Comparison of ENCODE assay signal across 1 cellular context in genomic region chr5:118968925-118969375, GRCh38.
TF ChIP-seq lines count a peak whose summit lies in the region.

No MANE protein-coding gene starts in this region.

TF ChIP-seq in K562, 482 proteins besides CTCF, POLR2A, EP300 and RAD21:
- no peak for TF ChIP-seq PRPF4 (IDR thresholded peaks at IDR 0.05; ENCODE audit: insufficient read depth, low read depth, low read length, poor library complexity, severe bottlenecking)
- peak; percentile 94 for TF ChIP-seq PRDM10 (IDR thresholded peaks at IDR 0.05; ENCODE audit: partially characterized antibody)
